ENCODE assay signal across 25 cellular contexts in genomic region chr2:58163913-58164312, GRCh38.
DNase-seq lines count a peak whose midpoint lies in the region; ATAC-seq, FAIRE-seq and TF ChIP-seq lines count a peak whose summit lies in the region.
"Had no signal": no experiment of that assay in that cellular context is flagged by ENCODE, and none has a peak within 500 bp of the region (broad histone marks: within the 10 kb centered on the region; RNA-seq: fewer than 3 reads in every experiment).

No MANE protein-coding gene starts in this region.

- H3K79me2 ChIP-seq in HepG2 (ENCODE audit: insufficient read depth, low read length), result no peaks in the 10 kb centered on the region

- H4K20me1 ChIP-seq in HepG2 (ENCODE audit: insufficient read depth, low read length), result no peaks in the 10 kb centered on the region
- H4K20me1 ChIP-seq: BLaER1 treated with 17β-estradiol and CSF1 and Interleukin-3, amounts not matched to agents 10 nM and 100 nM had no signal

- H3K4me2 ChIP-seq in HepG2 (ENCODE audit: low read depth, low read length), result no peak overlapping the region
- H3K4me2 ChIP-seq: BLaER1 treated with 17β-estradiol and CSF1 and Interleukin-3, amounts not matched to agents 10 nM and 100 nM had no signal

- H2AFZ ChIP-seq in HepG2 (ENCODE audit: low read length), result no peak overlapping the region

- FAIRE-seq in HepG2 (lab: Jason Lieb, UNC) (no peak), H54 (lab: Jason Lieb, UNC) (peak; percentile 6), TTC549 (lab: Jason Lieb, UNC) (peak; percentile 62), pancreas (lab: Jason Lieb, UNC) (peak; percentile 57)
- FAIRE-seq: GM12878, GM12892, GM18507 had no signal

- no peaks in the 10 kb centered on the region for H3K4me1 ChIP-seq in HepG2 (ENCODE audit: insufficient read depth, low read length)
- no peaks in the 10 kb centered on the region for H3K4me1 ChIP-seq in right lobe of liver
- no peaks in the 10 kb centered on the region for H3K4me1 ChIP-seq in pancreas
- H3K4me1 ChIP-seq: BLaER1 treated with 17β-estradiol and CSF1 and Interleukin-3, amounts not matched to agents 10 nM and 100 nM had no signal

- no peak overlapping the region for H3K4me3 ChIP-seq in HepG2 (replicated peaks in 1 of 3; ENCODE audit: insufficient read depth in 1 of 3, low read depth in 2 of 3, low read length in 3 of 3)
- H3K4me3 ChIP-seq in right lobe of liver, result no peak overlapping the region
- H3K4me3 ChIP-seq in pancreas, result no peak overlapping the region
- H3K4me3 ChIP-seq in foreskin fibroblast (ENCODE audit: low read depth in 1 of 2, low read length in 2 of 2), result no peak overlapping the region
- H3K4me3 ChIP-seq: BLaER1 treated with 17β-estradiol and CSF1 and Interleukin-3, amounts not matched to agents 10 nM and 100 nM; GM12878 had no signal

- intact Hi-C loops in HepG2 (cut with micrococcal nuclease; ENCODE audit: unreplicated experiment) (loop anchor here (5.0 kb wide), 1 partner anchor 78 kb away; the partner anchor contains the start of gene FANCL), right lobe of liver (cut with DNase I) (no loop called here), pancreas (cut with DNase I) (no loop called here)

- no peak overlapping the region for H3K9ac ChIP-seq in HepG2 (ENCODE audit: insufficient read depth, low read depth, low read length)
- H3K9ac ChIP-seq: BLaER1 treated with 17β-estradiol and CSF1 and Interleukin-3, amounts not matched to agents 10 nM and 100 nM had no signal

- H3K9me3 ChIP-seq in HepG2 (ENCODE audit: low read length) (no peaks in the 10 kb centered on the region), right lobe of liver (no peaks in the 10 kb centered on the region), pancreas (no peaks in the 10 kb centered on the region)
- H3K9me3 ChIP-seq: BLaER1 treated with 17β-estradiol and CSF1 and Interleukin-3, amounts not matched to agents 10 nM and 100 nM had no signal

- H3K36me3 ChIP-seq in HepG2 (replicated peaks in 1 of 2; ENCODE audit: control insufficient read depth in 1 of 2, insufficient read depth in 2 of 2, low read length in 2 of 2) (peaks cover 10 to 31% of the 10 kb centered on the region in 2 experiments), right lobe of liver (peaks cover 0 to 22% (median 7%) of the 10 kb centered on the region in 4 donors), pancreas (peaks cover 0 to 29% (median 6%) of the 10 kb centered on the region in 3 donors)

- in situ Hi-C loops in HepG2 (cut with HindIII; ENCODE audit: extremely low pct_ligation_motif_present, low pct_unique_long_range_greater_than_20kb), result no loop called here

- TF ChIP-seq CTCF in HepG2 (CRISPR knock-in tag; IDR thresholded peaks at IDR 0.05) (no peak), right lobe of liver (IDR thresholded peaks at IDR 0.05) (no peak), pancreas (IDR thresholded peaks at IDR 0.05) (no peak), foreskin fibroblast (IDR thresholded peaks at IDR 0.05; ENCODE audit: low read depth, low read length) (no peak)

- TF ChIP-seq EP300 in HepG2 (IDR thresholded peaks at IDR 0.05; ENCODE audit: low read depth in 2 of 2, low read length in 2 of 2), result no peak
- TF ChIP-seq EP300 in HepG2 (CRISPR knock-in tag; IDR thresholded peaks at IDR 0.05; ENCODE audit: borderline replicate concordance), result no peak

- POLR2A ChIA-PET in HepG2 (lab: Yijun Ruan, JAX), result no interaction called here

- BruUV-seq in HepG2 (replicated peaks; lab: Mats Ljungman, UMichigan), result no TSS peak

- H3K27ac ChIP-seq in HepG2 (ENCODE audit: extremely low read length, insufficient read depth, low read length) (no peak overlapping the region), right lobe of liver (no peak overlapping the region), pancreas (no peak overlapping the region)
- H3K27ac ChIP-seq: 22Rv1; BLaER1 treated with 17β-estradiol and CSF1 and Interleukin-3, amounts not matched to agents 10 nM and 100 nM had no signal

- DNase-seq in HepG2 (ENCODE audit: low spot score), result no peak
- DNase-seq in right lobe of liver, result no peak
- DNase-seq in H54 (ENCODE audit: insufficient read length, low spot score), result no peak
- no peak for DNase-seq in pancreas
- no peak for DNase-seq in anterior cingulate cortex (lab: John Stamatoyannopoulos, UW)
- no peak for DNase-seq in C1 segment of cervical spinal cord (lab: John Stamatoyannopoulos, UW)
- DNase-seq in foreskin fibroblast, result no peak
- DNase-seq: AML-193; CD4-positive, alpha-beta memory T cell; CD4-positive, CD25-positive, alpha-beta regulatory T cell; CD8-positive, alpha-beta memory T cell; COR-L47; DMS 273 treated with DMSO at 0.1 percent for 48 hours; DMS153; DMS53; DMS79; DND-41; EL; GDM1 had no signal

- 98% methylated on average over 3 of the region's 3 CpGs for WGBS in HepG2 (ENCODE audit: low lambda C conversion rate)
- WGBS in right lobe of liver (ENCODE audit: insufficient coverage, low coverage, low lambda C conversion rate, missing lambda C conversion rate), result 95% methylated on average over 3 of the region's 3 CpGs
- WGBS in pancreas, 2 donors, result 96% methylated on average over 3 of the region's 3 CpGs

- ATAC-seq in HepG2 (no peak), right lobe of liver (no peak), pancreas (no peak)
- ATAC-seq: GM12878 had no signal

- no peak for TF ChIP-seq POLR2A in HepG2 (IDR thresholded peaks at IDR 0.05; ENCODE audit: insufficient read depth in 1 of 2, low read depth in 2 of 2, low read length in 2 of 2)
- TF ChIP-seq POLR2A in right lobe of liver (IDR thresholded peaks at IDR 0.05), result no peak
- no peak for TF ChIP-seq POLR2A in H54 (IDR thresholded peaks at IDR 0.05; ENCODE audit: low read depth, low read length)

- H3K27me3 ChIP-seq in HepG2 (ENCODE audit: control insufficient read depth in 1 of 2, insufficient read depth in 2 of 2, low read length in 2 of 2) (no peaks in the 10 kb centered on the region), right lobe of liver (no peaks in the 10 kb centered on the region), pancreas (no peaks in the 10 kb centered on the region)
- H3K27me3 ChIP-seq: BLaER1 treated with 17β-estradiol and CSF1 and Interleukin-3, amounts not matched to agents 10 nM and 100 nM had no signal

- CTCF ChIA-PET in HepG2 (lab: Yijun Ruan, JAX; ENCODE audit: low intra/inter-chr PET ratio, low total read pairs), result no interaction called here

- TF ChIP-seq RAD21 in HepG2 (CRISPR knock-in tag; IDR thresholded peaks at IDR 0.05), result no peak

TF ChIP-seq in HepG2, 621 proteins besides CTCF, POLR2A, EP300 and RAD21:
- no peak for TF ChIP-seq ZNF574 (CRISPR knock-in tag; IDR thresholded peaks at IDR 0.05)
- no peak for TF ChIP-seq NR2C2 (CRISPR knock-in tag; IDR thresholded peaks at IDR 0.05; ENCODE audit: borderline replicate concordance)
- peak; percentile 57; the same call in 1 of the 2 replicates for TF ChIP-seq CEBPB (IDR thresholded peaks at IDR 0.05; ENCODE audit: borderline replicate concordance, low read depth, low read length)
- TF ChIP-seq, protein P1, sequence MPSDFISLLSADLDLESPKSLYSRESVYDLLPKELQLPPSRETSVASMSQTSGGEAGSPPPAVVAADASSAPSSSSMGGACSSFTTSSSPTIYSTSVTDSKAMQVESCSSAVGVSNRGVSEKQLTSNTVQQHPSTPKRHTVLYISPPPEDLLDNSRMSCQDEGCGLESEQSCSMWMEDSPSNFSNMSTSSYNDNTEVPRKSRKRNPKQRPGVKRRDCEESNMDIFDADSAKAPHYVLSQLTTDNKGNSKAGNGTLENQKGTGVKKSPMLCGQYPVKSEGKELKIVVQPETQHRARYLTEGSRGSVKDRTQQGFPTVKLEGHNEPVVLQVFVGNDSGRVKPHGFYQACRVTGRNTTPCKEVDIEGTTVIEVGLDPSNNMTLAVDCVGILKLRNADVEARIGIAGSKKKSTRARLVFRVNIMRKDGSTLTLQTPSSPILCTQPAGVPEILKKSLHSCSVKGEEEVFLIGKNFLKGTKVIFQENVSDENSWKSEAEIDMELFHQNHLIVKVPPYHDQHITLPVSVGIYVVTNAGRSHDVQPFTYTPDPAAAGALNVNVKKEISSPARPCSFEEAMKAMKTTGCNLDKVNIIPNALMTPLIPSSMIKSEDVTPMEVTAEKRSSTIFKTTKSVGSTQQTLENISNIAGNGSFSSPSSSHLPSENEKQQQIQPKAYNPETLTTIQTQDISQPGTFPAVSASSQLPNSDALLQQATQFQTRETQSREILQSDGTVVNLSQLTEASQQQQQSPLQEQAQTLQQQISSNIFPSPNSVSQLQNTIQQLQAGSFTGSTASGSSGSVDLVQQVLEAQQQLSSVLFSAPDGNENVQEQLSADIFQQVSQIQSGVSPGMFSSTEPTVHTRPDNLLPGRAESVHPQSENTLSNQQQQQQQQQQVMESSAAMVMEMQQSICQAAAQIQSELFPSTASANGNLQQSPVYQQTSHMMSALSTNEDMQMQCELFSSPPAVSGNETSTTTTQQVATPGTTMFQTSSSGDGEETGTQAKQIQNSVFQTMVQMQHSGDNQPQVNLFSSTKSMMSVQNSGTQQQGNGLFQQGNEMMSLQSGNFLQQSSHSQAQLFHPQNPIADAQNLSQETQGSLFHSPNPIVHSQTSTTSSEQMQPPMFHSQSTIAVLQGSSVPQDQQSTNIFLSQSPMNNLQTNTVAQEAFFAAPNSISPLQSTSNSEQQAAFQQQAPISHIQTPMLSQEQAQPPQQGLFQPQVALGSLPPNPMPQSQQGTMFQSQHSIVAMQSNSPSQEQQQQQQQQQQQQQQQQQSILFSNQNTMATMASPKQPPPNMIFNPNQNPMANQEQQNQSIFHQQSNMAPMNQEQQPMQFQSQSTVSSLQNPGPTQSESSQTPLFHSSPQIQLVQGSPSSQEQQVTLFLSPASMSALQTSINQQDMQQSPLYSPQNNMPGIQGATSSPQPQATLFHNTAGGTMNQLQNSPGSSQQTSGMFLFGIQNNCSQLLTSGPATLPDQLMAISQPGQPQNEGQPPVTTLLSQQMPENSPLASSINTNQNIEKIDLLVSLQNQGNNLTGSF (CRISPR knock-in tag; IDR thresholded peaks at IDR 0.05), result no peak
